Comparison of ENCODE assay signal across 15 cellular contexts in genomic region chr7:74194686-74195085, GRCh38. TPM values are rescaled to one million over a fixed set of nuclear protein-coding genes. Genes with fewer than 3 reads are reported as not detected.
DNase-seq lines count a peak whose midpoint lies in the region; ATAC-seq and TF ChIP-seq lines count a peak whose summit lies in the region.
"Had no signal": no experiment of that assay in that cellular context is flagged by ENCODE, and none has a peak within 500 bp of the region (broad histone marks: within the 10 kb centered on the region; RNA-seq: fewer than 3 reads in every experiment).

No MANE protein-coding gene starts in this region.

- H3K4me2 ChIP-seq in SK-N-SH = no peak overlapping the region

- 98% methylated on average over 13 of the region's 14 CpGs for WGBS in SK-N-SH (ENCODE audit: low lambda C conversion rate)

- intact Hi-C loops in activated CD4-positive, alpha-beta T cell treated with anti-CD3 and anti-CD28 coated beads, Interleukin-2, amount 10 ng/mL, durations not matched to agents 24 days and 14 days (cut with micrococcal nuclease) = no loop called here
- intact Hi-C loops in sciatic nerve (cut with DNase I) = no loop called here

- TF ChIP-seq RAD21 in SK-N-SH (IDR thresholded peaks at IDR 0.05; ENCODE audit: low read length) = no peak

- H3F3A ChIP-seq in SK-N-SH (replicated peaks; ENCODE audit: insufficient read depth) = peaks cover 46% of the 10 kb centered on the region

- no peak overlapping the region for H3K9ac ChIP-seq in SK-N-SH

- H3K9me2 ChIP-seq in SK-N-SH = no peaks in the 10 kb centered on the region

- no peaks in the 10 kb centered on the region for H3K9me3 ChIP-seq in SK-N-SH

- DNase-seq in activated CD4-positive, alpha-beta T cell treated with anti-CD3 and anti-CD28 coated beads, Interleukin-2, amount 10 ng/mL, durations not matched to agents 24 days and 14 days = no peak
- DNase-seq in activated CD4-positive, alpha-beta T cell treated with anti-CD3 and anti-CD28 coated beads for 1 hour = no peak
- DNase-seq in sciatic nerve (ENCODE audit: low spot score) = peak; percentile 42
- DNase-seq in effector CD4-positive, alpha-beta T cell = no peak
- DNase-seq in GM20000 (ENCODE audit: low spot score) = no peak
- no peak for DNase-seq in SK-N-SH
- DNase-seq: effector CD8-positive, alpha-beta T cell; Karpas-422; left ventricle myocardium superior; NCI-H1092 treated with DMSO at 0.1 percent for 48 hours; SHP77; stimulated activated CD4-positive, alpha-beta T cell treated with anti-CD3 and anti-CD28 coated beads, Interleukin-2, amount 100 ng/mL, for 48 hours had no signal

- POLR2A ChIA-PET in SK-N-SH (lab: Yijun Ruan, JAX) = no interaction called here

- TF ChIP-seq CTCF in GM20000 (IDR thresholded peaks at IDR 0.05; ENCODE audit: extremely low read depth, missing control alignments) (no peak), SK-N-SH (IDR thresholded peaks at IDR 0.05) (no peak)

- CTCF ChIA-PET in SK-N-SH (lab: Yijun Ruan, JAX) = interaction anchor here (1.1 to 7.0 kb wide), 6 partner anchors 8 to 329 kb away, joined by 4 to 72 read pairs (median 10); no protein-coding TSS in a partner anchor

- no peaks in the 10 kb centered on the region for H3K27me3 Mint-ChIP-seq in activated CD4-positive, alpha-beta T cell treated with anti-CD3 and anti-CD28 coated beads, Interleukin-2, amount 10 ng/mL, durations not matched to agents 24 days and 14 days
- H3K27me3 Mint-ChIP-seq in IgD-negative memory B cell = no peaks in the 10 kb centered on the region

- no peaks in the 10 kb centered on the region for H3K4me1 ChIP-seq in SK-N-SH (ENCODE audit: control insufficient read depth in 1 of 2, insufficient read depth in 2 of 2, low read depth in 1 of 2, low read length in 1 of 2)

- H3K27ac ChIP-seq in cingulate gyrus (ENCODE audit: low read depth, low read length) = peak overlapping the region; percentile 69
- no peak overlapping the region for H3K27ac ChIP-seq in SK-N-SH (ENCODE audit: low read depth in 2 of 2, low read length in 1 of 2)

- H3K27me3 ChIP-seq in SK-N-SH (ENCODE audit: insufficient read depth) = no peaks in the 10 kb centered on the region

- peaks cover 35% of the 10 kb centered on the region for H4K20me1 ChIP-seq in SK-N-SH (ENCODE audit: insufficient read depth)

- H2AFZ ChIP-seq in SK-N-SH (ENCODE audit: low read depth) = no peak overlapping the region

- no peak for ATAC-seq in sciatic nerve
- ATAC-seq: activated CD4-positive, CD25-positive, alpha-beta regulatory T cell treated with anti-CD3 and anti-CD28 coated beads, Interleukin-2, amount 50 U/mL, for 24 hours had no signal

- peaks cover 57 to 60% of the 10 kb centered on the region in 2 experiments for H3K36me3 ChIP-seq in SK-N-SH (replicated peaks in 1 of 2; ENCODE audit: control insufficient read depth in 1 of 2, insufficient read depth in 2 of 2, low read length in 1 of 2)

- TF ChIP-seq EP300 in SK-N-SH (IDR thresholded peaks at IDR 0.05; ENCODE audit: borderline replicate concordance in 1 of 2, low read depth in 1 of 2, low read length in 1 of 2) = no peak

- H3K36me3 Mint-ChIP-seq in activated CD4-positive, alpha-beta T cell treated with anti-CD3 and anti-CD28 coated beads, Interleukin-2, amount 10 ng/mL, durations not matched to agents 24 days and 14 days (ENCODE audit: low read depth) = peaks cover 61% of the 10 kb centered on the region
- no peaks in the 10 kb centered on the region for H3K36me3 Mint-ChIP-seq in IgD-negative memory B cell

- H3K4me3 ChIP-seq in SK-N-SH (ENCODE audit: low read depth in 2 of 2, low read length in 1 of 2) = no peak overlapping the region

- H3K4me1 Mint-ChIP-seq in activated CD4-positive, alpha-beta T cell treated with anti-CD3 and anti-CD28 coated beads, Interleukin-2, amount 10 ng/mL, durations not matched to agents 24 days and 14 days = peaks cover 9% of the 10 kb centered on the region
- H3K4me1 Mint-ChIP-seq in IgD-negative memory B cell = peaks cover 0 to 2% (median 0%) of the 10 kb centered on the region in 3 donors

- H3K4me3 Mint-ChIP-seq in activated CD4-positive, alpha-beta T cell treated with anti-CD3 and anti-CD28 coated beads, Interleukin-2, amount 10 ng/mL, durations not matched to agents 24 days and 14 days = no peak overlapping the region
- H3K4me3 Mint-ChIP-seq in IgD-negative memory B cell = no peak overlapping the region

- peak overlapping the region; percentile 5 for H3K27ac Mint-ChIP-seq in activated CD4-positive, alpha-beta T cell treated with anti-CD3 and anti-CD28 coated beads, Interleukin-2, amount 10 ng/mL, durations not matched to agents 24 days and 14 days
- peak overlapping the region in 2 of 3 donors; percentile 18 to 73 for H3K27ac Mint-ChIP-seq in IgD-negative memory B cell

- no peaks in the 10 kb centered on the region for H3K9me3 Mint-ChIP-seq in activated CD4-positive, alpha-beta T cell treated with anti-CD3 and anti-CD28 coated beads, Interleukin-2, amount 10 ng/mL, durations not matched to agents 24 days and 14 days
- no peaks in the 10 kb centered on the region for H3K9me3 Mint-ChIP-seq in IgD-negative memory B cell

- H3K79me2 ChIP-seq in SK-N-SH (ENCODE audit: insufficient read depth) = peaks cover 49% of the 10 kb centered on the region

TF ChIP-seq in SK-N-SH, 30 proteins besides CTCF, POLR2A, EP300 and RAD21:
- no peak for TF ChIP-seq TCF12 (IDR thresholded peaks at IDR 0.05)
- no peak for TF ChIP-seq SIN3A (IDR thresholded peaks at IDR 0.05; ENCODE audit: borderline replicate concordance, low read depth, low read length)
- TF ChIP-seq NRF1 (IDR thresholded peaks at IDR 0.05; ENCODE audit: low read depth, low read length) = no peak
- no peak for TF ChIP-seq POLR2AphosphoS5 (IDR thresholded peaks at IDR 0.05; ENCODE audit: low read depth, low read length)
- TF ChIP-seq, protein P1, sequence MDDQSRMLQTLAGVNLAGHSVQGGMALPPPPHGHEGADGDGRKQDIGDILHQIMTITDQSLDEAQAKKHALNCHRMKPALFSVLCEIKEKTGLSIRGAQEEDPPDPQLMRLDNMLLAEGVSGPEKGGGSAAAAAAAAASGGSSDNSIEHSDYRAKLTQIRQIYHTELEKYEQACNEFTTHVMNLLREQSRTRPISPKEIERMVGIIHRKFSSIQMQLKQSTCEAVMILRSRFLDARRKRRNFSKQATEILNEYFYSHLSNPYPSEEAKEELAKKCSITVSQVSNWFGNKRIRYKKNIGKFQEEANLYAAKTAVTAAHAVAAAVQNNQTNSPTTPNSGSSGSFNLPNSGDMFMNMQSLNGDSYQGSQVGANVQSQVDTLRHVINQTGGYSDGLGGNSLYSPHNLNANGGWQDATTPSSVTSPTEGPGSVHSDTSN (IDR thresholded peaks at IDR 0.05) = no peak
- no peak for TF ChIP-seq MEF2A (IDR thresholded peaks at IDR 0.05; ENCODE audit: borderline replicate concordance, low read depth)
- no peak for TF ChIP-seq FOSL2 (IDR thresholded peaks at IDR 0.05; ENCODE audit: borderline replicate concordance, low read depth)

RNA-seq across cellular contexts. Expression of gene LAT2, which starts 15.1 kb away (rescaled TPM):
- total RNA-seq in activated CD4-positive, alpha-beta T cell treated with anti-CD3 and anti-CD28 coated beads, Interleukin-2, amount 10 ng/mL, durations not matched to agents 24 days and 14 days = 13.8 and 16.9 TPM in 2 replicates
- 383 TPM for polyA plus RNA-seq in IgD-negative memory B cell
- total RNA-seq in sciatic nerve = 12.5 TPM
- polyA plus RNA-seq in SK-N-SH (2012; rRNA removed) = 2.4 and 2.5 TPM in 2 replicates
- 1.2 and 2.4 TPM in 2 replicates for polyA plus RNA-seq in SK-N-SH (2012; cell fraction: cytosol; rRNA removed)
- 4.7 and 5.1 TPM in 2 replicates for polyA plus RNA-seq in SK-N-SH (2012; cell fraction: nucleus; rRNA removed)

RNA-seq across cellular contexts. Expression of gene EIF4H, which starts 20.5 kb away (rescaled TPM):
- 384 and 389 TPM in 2 replicates for total RNA-seq in activated CD4-positive, alpha-beta T cell treated with anti-CD3 and anti-CD28 coated beads, Interleukin-2, amount 10 ng/mL, durations not matched to agents 24 days and 14 days
- polyA plus RNA-seq in IgD-negative memory B cell (197 TPM), SK-N-SH (2012; rRNA removed) (443 and 468 TPM in 2 replicates)
- total RNA-seq in sciatic nerve = 213 TPM
- polyA plus RNA-seq in SK-N-SH (2012; cell fraction: cytosol; rRNA removed) = 373 and 432 TPM in 2 replicates
- 258 and 306 TPM in 2 replicates for polyA plus RNA-seq in SK-N-SH (2012; cell fraction: nucleus; rRNA removed)

RNA-seq across cellular contexts. Expression of gene RFC2, which starts 59.5 kb away (rescaled TPM):
- 88.0 and 94.7 TPM in 2 replicates for total RNA-seq in activated CD4-positive, alpha-beta T cell treated with anti-CD3 and anti-CD28 coated beads, Interleukin-2, amount 10 ng/mL, durations not matched to agents 24 days and 14 days
- 46.6 TPM for polyA plus RNA-seq in IgD-negative memory B cell
- total RNA-seq in sciatic nerve = 17.1 TPM
- polyA plus RNA-seq in SK-N-SH (2012; rRNA removed) = 31.2 and 36.1 TPM in 2 replicates
- 28.8 and 34.3 TPM in 2 replicates for polyA plus RNA-seq in SK-N-SH (2012; cell fraction: cytosol; rRNA removed)
- polyA plus RNA-seq in SK-N-SH (2012; cell fraction: nucleus; rRNA removed) = 14.6 and 17.1 TPM in 2 replicates
